Comparison of ENCODE assay signal across 21 cellular contexts in genomic region chr19:45311640-45312039, GRCh38. TPM values are rescaled to one million over a fixed set of nuclear protein-coding genes. Genes with fewer than 3 reads are reported as not detected.
DNase-seq lines count a peak whose midpoint lies in the region; ATAC-seq and TF ChIP-seq lines count a peak whose summit lies in the region.
"Had no signal": no experiment of that assay in that cellular context is flagged by ENCODE, and none has a peak within 500 bp of the region (broad histone marks: within the 10 kb centered on the region; RNA-seq: fewer than 3 reads in every experiment).

No MANE protein-coding gene starts in this region.

- ATAC-seq in GM23338 (no peak; the same call in 2 of the 3 replicates), HG03095 (IDR thresholded peaks at IDR 0.05; ENCODE audit: unreplicated experiment) (no peak)
- ATAC-seq in activated CD8-positive, alpha-beta T cell treated with anti-CD3 and anti-CD28 coated beads for 36 hours, result no peak

- no peaks in the 10 kb centered on the region for H3K79me2 ChIP-seq in GM23338 (replicated peaks; ENCODE audit: insufficient read depth)

- CTCF ChIA-PET in activated CD8-positive, alpha-beta T cell treated with anti-CD3 and anti-CD28 coated beads for 36 hours (lab: Charles Lee), result no interaction called here

- POLR2A ChIA-PET in activated CD8-positive, alpha-beta T cell treated with anti-CD3 and anti-CD28 coated beads for 36 hours (lab: Charles Lee), result no interaction called here

- no peak overlapping the region for H4K91ac ChIP-seq in neuronal stem cell (ENCODE audit: low read depth, low read length, poor library complexity)

- peak overlapping the region; percentile 51 for H3K23ac ChIP-seq in neuronal stem cell (ENCODE audit: low read depth, low read length, poor library complexity)

- intact Hi-C loops in activated CD8-positive, alpha-beta T cell treated with anti-CD3 and anti-CD28 coated beads for 36 hours (cut with micrococcal nuclease), result no loop called here

- H3K4ac ChIP-seq in neuronal stem cell (ENCODE audit: low read length), result no peak overlapping the region

- no CpG with 5 or more reads among the region's 17 CpGs for WGBS in neuronal stem cell (ENCODE audit: extremely low coverage in 2 of 2, insufficient read length in 2 of 2, insufficient replicate concordance in 1 of 2), 2 donors

- H3K9me3 ChIP-seq in neuronal stem cell (replicated peaks in 1 of 2; ENCODE audit: control insufficient read depth in 2 of 2, insufficient read depth in 1 of 2, low read depth in 1 of 2, low read length in 2 of 2), result no peaks in the 10 kb centered on the region
- H3K9me3 ChIP-seq: tibial nerve had no signal

- no peak overlapping the region for H3K4me2 ChIP-seq in GM23338
- H3K4me2 ChIP-seq in neuronal stem cell (ENCODE audit: insufficient read depth, low read length, poor library complexity, severe bottlenecking), result no peak overlapping the region

- H3K27ac Mint-ChIP-seq in GM23338 (no peak overlapping the region), glutamatergic neuron (ENCODE audit: unreplicated experiment) (peak overlapping the region; percentile 3)
- H3K27ac Mint-ChIP-seq in activated CD8-positive, alpha-beta T cell treated with anti-CD3 and anti-CD28 coated beads for 36 hours, result no peak overlapping the region
- H3K27ac Mint-ChIP-seq: activated T-helper 1 cell treated with anti-CD3 and anti-CD28 coated beads, Interleukin-12 subunit alpha, Interleukin-12 subunit beta, Interleukin-2, Interleukin-4 antibody, amounts not matched to agents 30 ng/mL and 10 ng/mL and 1 ng/mL, durations not matched to agents 14 hours and 24 hours and 36 hours; CD4-positive, CD25-positive, alpha-beta regulatory T cell; nephron had no signal

- no peaks in the 10 kb centered on the region for H3K4me1 Mint-ChIP-seq in GM23338
- H3K4me1 Mint-ChIP-seq in glutamatergic neuron (ENCODE audit: low read depth, unreplicated experiment), result peaks cover 2% of the 10 kb centered on the region
- no peaks in the 10 kb centered on the region for H3K4me1 Mint-ChIP-seq in activated CD8-positive, alpha-beta T cell treated with anti-CD3 and anti-CD28 coated beads for 36 hours (ENCODE audit: low read depth)
- H3K4me1 Mint-ChIP-seq: CD4-positive, CD25-positive, alpha-beta regulatory T cell; nephron had no signal

- no peak overlapping the region for H3K4me3 ChIP-seq in GM23338
- H3K4me3 ChIP-seq in neuronal stem cell (ENCODE audit: low read length in 2 of 2), result no peak overlapping the region
- H3K4me3 ChIP-seq: tibial nerve had no signal

- H2BK120ac ChIP-seq in neuronal stem cell (ENCODE audit: low read depth, low read length), result no peak overlapping the region

- H3K27me3 Mint-ChIP-seq in GM23338 (ENCODE audit: insufficient read depth, low read depth, poor library complexity) (peaks cover 27% of the 10 kb centered on the region), glutamatergic neuron (ENCODE audit: unreplicated experiment) (peaks cover 12% of the 10 kb centered on the region)
- peaks cover 10% of the 10 kb centered on the region for H3K27me3 Mint-ChIP-seq in activated CD8-positive, alpha-beta T cell treated with anti-CD3 and anti-CD28 coated beads for 36 hours

- H3K4me1 ChIP-seq in GM23338 (ENCODE audit: insufficient read depth) (no peaks in the 10 kb centered on the region), neuronal stem cell (ENCODE audit: control insufficient read depth in 2 of 2, insufficient read depth in 1 of 2, low read depth in 1 of 2, low read length in 2 of 2) (peaks cover 0 to 1% of the 10 kb centered on the region in 2 donors)
- H3K4me1 ChIP-seq: tibial nerve had no signal

- no peak overlapping the region for H2AK5ac ChIP-seq in neuronal stem cell (ENCODE audit: low read depth, low read length)

- H3K27ac ChIP-seq in GM23338 (ENCODE audit: low read depth), result no peak overlapping the region
- no peak overlapping the region for H3K27ac ChIP-seq in neuronal stem cell (replicated peaks; ENCODE audit: low read length)
- H3K27ac ChIP-seq: RWPE1, tibial nerve had no signal

- no peaks in the 10 kb centered on the region for H3K36me3 ChIP-seq in GM23338 (ENCODE audit: insufficient read depth)
- H3K36me3 ChIP-seq in neuronal stem cell (replicated peaks in 1 of 2; ENCODE audit: control insufficient read depth in 2 of 2, insufficient read depth in 2 of 2, low read length in 2 of 2), result no peaks in the 10 kb centered on the region
- H3K36me3 ChIP-seq: tibial nerve had no signal

- H2AFZ ChIP-seq in GM23338 (peak overlapping the region; percentile 81; the same call in 1 of the 2 replicates), neuronal stem cell (ENCODE audit: low read length) (peak overlapping the region; percentile 71)

- peaks cover 5% of the 10 kb centered on the region; the same call in 1 of the 2 replicates for H3F3A ChIP-seq in GM23338 (replicated peaks; ENCODE audit: low read depth)

- no peak overlapping the region for H3K14ac ChIP-seq in neuronal stem cell (ENCODE audit: low read length)

- H3K9ac ChIP-seq in neuronal stem cell (ENCODE audit: low read depth, low read length, poor library complexity), result no peak overlapping the region

- H3K79me1 ChIP-seq in neuronal stem cell (ENCODE audit: low read depth, low read length), result no peaks in the 10 kb centered on the region

- H3K4me3 Mint-ChIP-seq in GM23338, result no peak overlapping the region
- no peak overlapping the region for H3K4me3 Mint-ChIP-seq in glutamatergic neuron (ENCODE audit: unreplicated experiment)
- H3K4me3 Mint-ChIP-seq in activated CD8-positive, alpha-beta T cell treated with anti-CD3 and anti-CD28 coated beads for 36 hours, result no peak overlapping the region
- H3K4me3 Mint-ChIP-seq: activated T-helper 1 cell treated with anti-CD3 and anti-CD28 coated beads, Interleukin-12 subunit alpha, Interleukin-12 subunit beta, Interleukin-2, Interleukin-4 antibody, amounts not matched to agents 30 ng/mL and 10 ng/mL and 1 ng/mL, durations not matched to agents 14 hours and 24 hours and 36 hours; CD4-positive, CD25-positive, alpha-beta regulatory T cell; nephron had no signal

- TF ChIP-seq CTCF in GM23338 (conservative IDR thresholded peaks at IDR 0.05; ENCODE audit: low read depth in 2 of 2) (no peak), glutamatergic neuron (IDR thresholded peaks at IDR 0.05; ENCODE audit: partially characterized antibody, unreplicated experiment) (no peak)
- no peak for TF ChIP-seq CTCF in activated CD8-positive, alpha-beta T cell treated with anti-CD3 and anti-CD28 coated beads for 36 hours (IDR thresholded peaks at IDR 0.05)

- DNase-seq in GM23338 (ENCODE audit: low spot score), result peak; percentile 52
- peak; percentile 61 for DNase-seq in RPMI7951 (ENCODE audit: low read depth)
- DNase-seq in glutamatergic neuron, result no peak
- no peak for DNase-seq in neuronal stem cell (ENCODE audit: low spot score)
- DNase-seq in activated CD8-positive, alpha-beta T cell treated with anti-CD3 and anti-CD28 coated beads for 36 hours, result no peak
- no peak for DNase-seq in NCI-H2196 treated with DMSO at 0.1 percent for 48 hours (lab: John Stamatoyannopoulos, UW; ENCODE audit: unreplicated experiment)
- no peak for DNase-seq in iPS-NIHi7 (ENCODE audit: extremely low spot score)
- DNase-seq: activated CD4-positive, alpha-beta T cell treated with anti-CD3 and anti-CD28 coated beads, Interleukin-2, amount 50 U/mL, for 48 hours; CD4-positive, CD25-positive, alpha-beta regulatory T cell; erythroblast; hippocampal formation; NCI-H1417; retina; stimulated activated CD4-positive, alpha-beta T cell treated with anti-CD3 and anti-CD28 coated beads, Interleukin-4, amount 100 ng/mL, for 1 hour; T-helper 9 cell had no signal

- H3K36me3 Mint-ChIP-seq in GM23338 (ENCODE audit: low read depth) (no peaks in the 10 kb centered on the region), glutamatergic neuron (ENCODE audit: unreplicated experiment) (no peaks in the 10 kb centered on the region)
- H3K36me3 Mint-ChIP-seq in activated CD8-positive, alpha-beta T cell treated with anti-CD3 and anti-CD28 coated beads for 36 hours (ENCODE audit: low read depth), result no peaks in the 10 kb centered on the region
- H3K36me3 Mint-ChIP-seq: CD4-positive, CD25-positive, alpha-beta regulatory T cell had no signal

- no peak overlapping the region for H4K8ac ChIP-seq in neuronal stem cell (ENCODE audit: low read depth, low read length)

- H3K18ac ChIP-seq in neuronal stem cell (ENCODE audit: low read length), result peak overlapping the region; percentile 46

- H2BK15ac ChIP-seq in neuronal stem cell (ENCODE audit: low read length), result no peak overlapping the region

- H4K20me1 ChIP-seq in GM23338 (replicated peaks; ENCODE audit: insufficient read depth), result no peaks in the 10 kb centered on the region

- peaks cover 21% of the 10 kb centered on the region for H3K27me3 ChIP-seq in GM23338 (ENCODE audit: insufficient read depth)
- peaks cover 0 to 19% (median 7%) of the 10 kb centered on the region in 3 experiments for H3K27me3 ChIP-seq in neuronal stem cell (ENCODE audit: control insufficient read depth in 3 of 3, insufficient read depth in 3 of 3, low read depth in 1 of 3, low read length in 3 of 3)

- no peaks in the 10 kb centered on the region for H3K9me2 ChIP-seq in GM23338 (ENCODE audit: insufficient read depth)

- H2BK12ac ChIP-seq in neuronal stem cell (ENCODE audit: low read length), result no peak overlapping the region

- H3K9me3 Mint-ChIP-seq in GM23338, result no peaks in the 10 kb centered on the region
- H3K9me3 Mint-ChIP-seq in glutamatergic neuron (ENCODE audit: unreplicated experiment), result peaks cover 2% of the 10 kb centered on the region
- no peaks in the 10 kb centered on the region for H3K9me3 Mint-ChIP-seq in activated CD8-positive, alpha-beta T cell treated with anti-CD3 and anti-CD28 coated beads for 36 hours
- H3K9me3 Mint-ChIP-seq: activated T-helper 1 cell treated with anti-CD3 and anti-CD28 coated beads, Interleukin-12 subunit alpha, Interleukin-12 subunit beta, Interleukin-2, Interleukin-4 antibody, amounts not matched to agents 30 ng/mL and 10 ng/mL and 1 ng/mL, durations not matched to agents 14 hours and 24 hours and 36 hours; nephron had no signal

- no peak overlapping the region for H2BK5ac ChIP-seq in neuronal stem cell (ENCODE audit: low read length)

RNA-seq across cellular contexts. Expression of gene CKM, which starts 11.0 kb away (rescaled TPM):
- total RNA-seq in GM23338 (2014; rRNA removed; shearing (Covaris generic)), result not detected in 2 replicates
- 0.47 TPM in 1 of 2 replicates, not detected in the other for polyA plus RNA-seq in GM23338 (2016; fragmentation: Nextera tagmentation; extraction: Ambion mirVana)
- total RNA-seq in RPMI7951 (2014; rRNA removed; shearing (Covaris generic)), result 0.20 and 0.24 TPM in 2 replicates
- 0.42 TPM for total RNA-seq in glutamatergic neuron (ENCODE audit: unreplicated experiment)
- not detected for polyA plus RNA-seq in neuronal stem cell (2013, experiment 1 of 2)
- not detected for polyA plus RNA-seq in neuronal stem cell (2013, experiment 2 of 2)
- not detected for total RNA-seq in activated CD8-positive, alpha-beta T cell treated with anti-CD3 and anti-CD28 coated beads for 36 hours
- total RNA-seq: activated T-helper 1 cell treated with anti-CD3 and anti-CD28 coated beads, Interleukin-12 subunit alpha, Interleukin-12 subunit beta, Interleukin-2, Interleukin-4 antibody, amounts not matched to agents 30 ng/mL and 10 ng/mL and 1 ng/mL, durations not matched to agents 14 hours and 24 hours and 36 hours; CD4-positive, CD25-positive, alpha-beta regulatory T cell; NCI-H460 had no signal
- polyA plus RNA-seq: CD4-positive, CD25-positive, alpha-beta regulatory T cell had no signal

RNA-seq across cellular contexts. Expression of gene KLC3, which starts 28.9 kb away (rescaled TPM):
- total RNA-seq in GM23338 (2014; rRNA removed; shearing (Covaris generic)), result 4.2 and 6.4 TPM in 2 replicates
- polyA plus RNA-seq in GM23338 (2016; fragmentation: Nextera tagmentation; extraction: Ambion mirVana), result 2.8 and 3.1 TPM in 2 replicates
- 0.36 and 1.2 TPM in 2 replicates for total RNA-seq in RPMI7951 (2014; rRNA removed; shearing (Covaris generic))
- not detected for total RNA-seq in glutamatergic neuron (ENCODE audit: unreplicated experiment)
- polyA plus RNA-seq in neuronal stem cell (2013, experiment 1 of 2), result 0.11 TPM
- polyA plus RNA-seq in neuronal stem cell (2013, experiment 2 of 2), result 0.11 TPM
- total RNA-seq in activated CD8-positive, alpha-beta T cell treated with anti-CD3 and anti-CD28 coated beads for 36 hours, result not detected
- total RNA-seq: activated T-helper 1 cell treated with anti-CD3 and anti-CD28 coated beads, Interleukin-12 subunit alpha, Interleukin-12 subunit beta, Interleukin-2, Interleukin-4 antibody, amounts not matched to agents 30 ng/mL and 10 ng/mL and 1 ng/mL, durations not matched to agents 14 hours and 24 hours and 36 hours; tibial nerve had no signal
- polyA plus RNA-seq: CD4-positive, CD25-positive, alpha-beta regulatory T cell had no signal

RNA-seq across cellular contexts. Expression of gene ERCC2, which starts 58.7 kb away (rescaled TPM):
- total RNA-seq in GM23338 (2014; rRNA removed; shearing (Covaris generic)), result 81.1 and 84.7 TPM in 2 replicates
- polyA plus RNA-seq in GM23338 (2016; fragmentation: Nextera tagmentation; extraction: Ambion mirVana), result 33.3 and 39.4 TPM in 2 replicates
- total RNA-seq in RPMI7951 (2014; rRNA removed; shearing (Covaris generic)), result 15.7 and 17.4 TPM in 2 replicates
- total RNA-seq in glutamatergic neuron (ENCODE audit: unreplicated experiment), result 52.9 TPM
- 68.8 TPM for polyA plus RNA-seq in neuronal stem cell (2013, experiment 1 of 2)
- 73.1 TPM for polyA plus RNA-seq in neuronal stem cell (2013, experiment 2 of 2)
- 10 to 100 TPM; 23.2 to 25.6 TPM for total RNA-seq in activated CD8-positive, alpha-beta T cell treated with anti-CD3 and anti-CD28 coated beads for 36 hours

Comparison
In these comparisons a context has a peak if more than half of its experiments do, and no peak if none do; other contexts are left out.
1. DNase-seq: peak in GM23338 (single experiment) and RPMI7951 (single experiment); none in glutamatergic neuron (single experiment), neuronal stem cell (single experiment), activated CD8-positive, alpha-beta T cell treated with anti-CD3 and anti-CD28 coated beads for 36 hours (single experiment), NCI-H2196 treated with DMSO at 0.1 percent for 48 hours (single experiment) and iPS-NIHi7 (single experiment).